ENCODE assay signal across 1 cellular context in genomic region chr3:38453075-38453913, GRCh38.
TF ChIP-seq lines count a peak whose summit lies in the region.

ACVR2B (plus strand) TSS chr3:38453890; CDS start chr3:38454323, 433 bp downstream.

TF ChIP-seq in K562, 482 proteins besides CTCF, POLR2A, EP300 and RAD21 (continued from another document):
- no peak for TF ChIP-seq USF1 (CRISPR knock-in tag; IDR thresholded peaks at IDR 0.05)
- peak; percentile 56; the same call in 1 of the 2 replicates for TF ChIP-seq E2F1 (CRISPR knock-in tag; IDR thresholded peaks at IDR 0.05)
- peak; percentile 97 to 98 for TF ChIP-seq MNT (conservative IDR thresholded peaks at IDR 0.05)
- no peak for TF ChIP-seq RBM22 (IDR thresholded peaks at IDR 0.05; ENCODE audit: low read depth, low read length, poor library complexity, severe bottlenecking)
- peak; percentile 35 for TF ChIP-seq DPF2 (IDR thresholded peaks at IDR 0.05)
